Comparison of ENCODE assay signal across 22 cellular contexts in genomic region chr5:89452081-89452480, GRCh38.
"Had no signal": no experiment of that assay in that cellular context is flagged by ENCODE, and none has a peak within 500 bp of the region (broad histone marks: within the 10 kb centered on the region; RNA-seq: fewer than 3 reads in every experiment).

No MANE protein-coding gene starts in this region.

- ATAC-seq: activated CD4-positive, alpha-beta T cell treated with anti-CD3 and anti-CD28 coated beads for 36 hours; psoas muscle; right cardiac atrium; upper lobe of right lung; WTC11 had no signal

- DNase-seq: activated CD4-positive, alpha-beta T cell treated with anti-CD3 and anti-CD28 coated beads for 36 hours; activated CD4-positive, alpha-beta T cell treated with anti-CD3 and anti-CD28 coated beads, Interleukin-2, amount 50 U/mL, for 4 hours; activated CD8-positive, alpha-beta memory T cell treated with anti-CD3 and anti-CD28 coated beads for 24 hours; activated CD8-positive, alpha-beta memory T cell treated with anti-CD3 and anti-CD28 coated beads, Interleukin-2, amount 50 U/mL, for 4 hours; activated naive CD4-positive, alpha-beta T cell; activated T-cell treated with anti-CD3 and anti-CD28 coated beads, Interleukin-2, amount 50 U/mL, for 24 hours; central memory CD4-positive, alpha-beta T cell; effector memory CD4-positive, alpha-beta T cell; foreskin melanocyte; hippocampal formation; ovary; psoas muscle; right cardiac atrium; stimulated activated CD4-positive, alpha-beta T cell treated with anti-CD3 and anti-CD28 coated beads, Interleukin-4, amount 100 ng/mL, for 24 hours; substantia nigra; T1000; thyroid gland; upper lobe of right lung had no signal

- H3K27ac ChIP-seq: neutrophil, ovary, psoas muscle, thyroid gland, upper lobe of right lung had no signal

- H3K27me3 ChIP-seq: neutrophil, ovary, thyroid gland, upper lobe of right lung had no signal

- H3K9me3 ChIP-seq: neutrophil, ovary, psoas muscle, thyroid gland, upper lobe of right lung had no signal

- FAIRE-seq: astrocyte, colon had no signal

- H3K4me1 ChIP-seq: thyroid gland, upper lobe of right lung had no signal

- H3K36me3 ChIP-seq: neutrophil, ovary, thyroid gland, upper lobe of right lung had no signal

- H3K4me3 ChIP-seq: ovary, psoas muscle, thyroid gland, upper lobe of right lung had no signal
